2 cellular contexts compared by ENCODE assay signal in the genomic region with DNA sequence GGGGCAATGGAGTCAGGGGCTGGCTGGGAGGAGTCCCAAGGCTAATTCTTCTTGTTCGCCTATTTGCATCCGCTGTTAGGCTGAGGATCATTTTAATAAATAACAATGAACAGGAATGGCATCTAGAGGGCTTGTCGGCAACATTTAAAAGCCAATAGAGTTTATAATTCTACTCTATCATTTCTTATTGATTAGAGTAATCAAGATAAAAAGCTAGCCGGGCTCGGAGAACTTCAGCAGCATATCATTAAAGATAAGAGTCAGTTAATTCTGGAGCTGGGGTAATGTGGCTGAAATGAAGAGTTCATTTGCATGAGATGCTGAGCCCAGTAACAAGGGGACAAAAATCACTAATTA.
TF ChIP-seq lines count a peak whose summit lies in the region.

No MANE protein-coding gene starts in this region.

TF ChIP-seq in HCT116, 20 proteins besides CTCF, POLR2A, EP300 and RAD21:
- TF ChIP-seq SRF (IDR thresholded peaks at IDR 0.05; ENCODE audit: low read depth): no peak
- no peak for TF ChIP-seq FOSL1 (IDR thresholded peaks at IDR 0.05; ENCODE audit: low read depth)
- no peak for TF ChIP-seq JUND (IDR thresholded peaks at IDR 0.05)
- TF ChIP-seq, protein P1, sequence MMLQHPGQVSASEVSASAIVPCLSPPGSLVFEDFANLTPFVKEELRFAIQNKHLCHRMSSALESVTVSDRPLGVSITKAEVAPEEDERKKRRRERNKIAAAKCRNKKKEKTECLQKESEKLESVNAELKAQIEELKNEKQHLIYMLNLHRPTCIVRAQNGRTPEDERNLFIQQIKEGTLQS (IDR thresholded peaks at IDR 0.05): no peak
- TF ChIP-seq EZH2phosphoT487 (IDR thresholded peaks at IDR 0.05; ENCODE audit: borderline replicate concordance): no peak
- TF ChIP-seq SIN3A (IDR thresholded peaks at IDR 0.05; ENCODE audit: low read depth): no peak
- TF ChIP-seq ZNF274 (IDR thresholded peaks at IDR 0.05; ENCODE audit: low read depth, low read length): no peak
- no peak for TF ChIP-seq EZH2 (IDR thresholded peaks at IDR 0.05)
- TF ChIP-seq, protein P2, sequence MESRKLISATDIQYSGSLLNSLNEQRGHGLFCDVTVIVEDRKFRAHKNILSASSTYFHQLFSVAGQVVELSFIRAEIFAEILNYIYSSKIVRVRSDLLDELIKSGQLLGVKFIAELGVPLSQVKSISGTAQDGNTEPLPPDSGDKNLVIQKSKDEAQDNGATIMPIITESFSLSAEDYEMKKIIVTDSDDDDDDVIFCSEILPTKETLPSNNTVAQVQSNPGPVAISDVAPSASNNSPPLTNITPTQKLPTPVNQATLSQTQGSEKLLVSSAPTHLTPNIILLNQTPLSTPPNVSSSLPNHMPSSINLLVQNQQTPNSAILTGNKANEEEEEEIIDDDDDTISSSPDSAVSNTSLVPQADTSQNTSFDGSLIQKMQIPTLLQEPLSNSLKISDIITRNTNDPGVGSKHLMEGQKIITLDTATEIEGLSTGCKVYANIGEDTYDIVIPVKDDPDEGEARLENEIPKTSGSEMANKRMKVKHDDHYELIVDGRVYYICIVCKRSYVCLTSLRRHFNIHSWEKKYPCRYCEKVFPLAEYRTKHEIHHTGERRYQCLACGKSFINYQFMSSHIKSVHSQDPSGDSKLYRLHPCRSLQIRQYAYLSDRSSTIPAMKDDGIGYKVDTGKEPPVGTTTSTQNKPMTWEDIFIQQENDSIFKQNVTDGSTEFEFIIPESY (IDR thresholded peaks at IDR 0.05; ENCODE audit: extremely low read depth, insufficient replicate concordance, low read length): no peak
- TF ChIP-seq TCF7L2 (IDR thresholded peaks at IDR 0.05; ENCODE audit: borderline replicate concordance, extremely low read depth, insufficient read depth, insufficient read length): no peak
- TF ChIP-seq ELF1 (IDR thresholded peaks at IDR 0.05; ENCODE audit: borderline replicate concordance, low read depth): no peak
- TF ChIP-seq, protein P3, sequence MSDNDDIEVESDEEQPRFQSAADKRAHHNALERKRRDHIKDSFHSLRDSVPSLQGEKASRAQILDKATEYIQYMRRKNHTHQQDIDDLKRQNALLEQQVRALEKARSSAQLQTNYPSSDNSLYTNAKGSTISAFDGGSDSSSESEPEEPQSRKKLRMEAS (IDR thresholded peaks at IDR 0.05): no peak
- TF ChIP-seq CEBPB (IDR thresholded peaks at IDR 0.05; ENCODE audit: low read depth): no peak
- no peak for TF ChIP-seq YY1 (IDR thresholded peaks at IDR 0.05; ENCODE audit: extremely low read depth, insufficient replicate concordance, low read depth, low read length)
- TF ChIP-seq, protein P4, sequence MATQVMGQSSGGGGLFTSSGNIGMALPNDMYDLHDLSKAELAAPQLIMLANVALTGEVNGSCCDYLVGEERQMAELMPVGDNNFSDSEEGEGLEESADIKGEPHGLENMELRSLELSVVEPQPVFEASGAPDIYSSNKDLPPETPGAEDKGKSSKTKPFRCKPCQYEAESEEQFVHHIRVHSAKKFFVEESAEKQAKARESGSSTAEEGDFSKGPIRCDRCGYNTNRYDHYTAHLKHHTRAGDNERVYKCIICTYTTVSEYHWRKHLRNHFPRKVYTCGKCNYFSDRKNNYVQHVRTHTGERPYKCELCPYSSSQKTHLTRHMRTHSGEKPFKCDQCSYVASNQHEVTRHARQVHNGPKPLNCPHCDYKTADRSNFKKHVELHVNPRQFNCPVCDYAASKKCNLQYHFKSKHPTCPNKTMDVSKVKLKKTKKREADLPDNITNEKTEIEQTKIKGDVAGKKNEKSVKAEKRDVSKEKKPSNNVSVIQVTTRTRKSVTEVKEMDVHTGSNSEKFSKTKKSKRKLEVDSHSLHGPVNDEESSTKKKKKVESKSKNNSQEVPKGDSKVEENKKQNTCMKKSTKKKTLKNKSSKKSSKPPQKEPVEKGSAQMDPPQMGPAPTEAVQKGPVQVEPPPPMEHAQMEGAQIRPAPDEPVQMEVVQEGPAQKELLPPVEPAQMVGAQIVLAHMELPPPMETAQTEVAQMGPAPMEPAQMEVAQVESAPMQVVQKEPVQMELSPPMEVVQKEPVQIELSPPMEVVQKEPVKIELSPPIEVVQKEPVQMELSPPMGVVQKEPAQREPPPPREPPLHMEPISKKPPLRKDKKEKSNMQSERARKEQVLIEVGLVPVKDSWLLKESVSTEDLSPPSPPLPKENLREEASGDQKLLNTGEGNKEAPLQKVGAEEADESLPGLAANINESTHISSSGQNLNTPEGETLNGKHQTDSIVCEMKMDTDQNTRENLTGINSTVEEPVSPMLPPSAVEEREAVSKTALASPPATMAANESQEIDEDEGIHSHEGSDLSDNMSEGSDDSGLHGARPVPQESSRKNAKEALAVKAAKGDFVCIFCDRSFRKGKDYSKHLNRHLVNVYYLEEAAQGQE (IDR thresholded peaks at IDR 0.05; ENCODE audit: low read depth): no peak
- TF ChIP-seq EGR1 (IDR thresholded peaks at IDR 0.05; ENCODE audit: low read depth): no peak
- TF ChIP-seq SP1 (IDR thresholded peaks at IDR 0.05; ENCODE audit: low read depth): no peak
- TF ChIP-seq ZFX (IDR thresholded peaks at IDR 0.05): no peak

TF ChIP-seq in GM12878, 131 proteins besides CTCF, POLR2A, EP300 and RAD21:
- TF ChIP-seq EZH2 (IDR thresholded peaks at IDR 0.05; ENCODE audit: borderline replicate concordance, control insufficient read depth, low read depth, low read length) (peak; percentile 32; the same call in 1 of the 2 replicates), GATAD2B (conservative IDR thresholded peaks at IDR 0.05; ENCODE audit: low read depth) (no peak), ESRRA (IDR thresholded peaks at IDR 0.05; ENCODE audit: low read length) (no peak), BHLHE40 (IDR thresholded peaks at IDR 0.05; ENCODE audit: borderline replicate concordance in 1 of 2, low read depth in 2 of 2, low read length in 1 of 2) (no peak)
- TF ChIP-seq, protein P5, sequence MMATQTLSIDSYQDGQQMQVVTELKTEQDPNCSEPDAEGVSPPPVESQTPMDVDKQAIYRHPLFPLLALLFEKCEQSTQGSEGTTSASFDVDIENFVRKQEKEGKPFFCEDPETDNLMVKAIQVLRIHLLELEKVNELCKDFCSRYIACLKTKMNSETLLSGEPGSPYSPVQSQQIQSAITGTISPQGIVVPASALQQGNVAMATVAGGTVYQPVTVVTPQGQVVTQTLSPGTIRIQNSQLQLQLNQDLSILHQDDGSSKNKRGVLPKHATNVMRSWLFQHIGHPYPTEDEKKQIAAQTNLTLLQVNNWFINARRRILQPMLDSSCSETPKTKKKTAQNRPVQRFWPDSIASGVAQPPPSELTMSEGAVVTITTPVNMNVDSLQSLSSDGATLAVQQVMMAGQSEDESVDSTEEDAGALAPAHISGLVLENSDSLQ (IDR thresholded peaks at IDR 0.05): no peak
